Comparison of ENCODE assay signal across 14 cellular contexts in genomic region chr9:17588395-17588794, GRCh38. TPM values are rescaled to one million over a fixed set of nuclear protein-coding genes. Genes with fewer than 3 reads are reported as not detected.
DNase-seq lines count a peak whose midpoint lies in the region; ATAC-seq, FAIRE-seq and TF ChIP-seq lines count a peak whose summit lies in the region.
"Had no signal": no experiment of that assay in that cellular context is flagged by ENCODE, and none has a peak within 500 bp of the region (broad histone marks: within the 10 kb centered on the region; RNA-seq: fewer than 3 reads in every experiment).

No MANE protein-coding gene starts in this region.

- DNase-seq in GM23338 (ENCODE audit: low spot score): peak; percentile 18
- DNase-seq in NCI-H446 treated with DMSO at 0.1 percent for 48 hours (lab: John Stamatoyannopoulos, UW): peak; percentile 65
- DNase-seq in WTC11 (ENCODE audit: low spot score): no peak
- peak; percentile 34 for DNase-seq in esophagus muscularis mucosa (ENCODE audit: extremely low spot score)
- no peak for DNase-seq in pancreas
- DNase-seq in NCI-H2029 (lab: John Stamatoyannopoulos, UW): no peak
- DNase-seq in NCI-H2081 (lab: John Stamatoyannopoulos, UW): no peak
- DNase-seq: BE2C; CD4-positive, alpha-beta memory T cell; GOT3; H9 had no signal

- H3K36me3 ChIP-seq in GM23338 (ENCODE audit: insufficient read depth) (no peaks in the 10 kb centered on the region), esophagus muscularis mucosa (no peaks in the 10 kb centered on the region), pancreas (no peaks in the 10 kb centered on the region)
- H3K36me3 ChIP-seq: BE2C had no signal

- CTCF ChIA-PET in WTC11 (lab: Charles Lee): interaction anchor here (0.6 kb wide), 1 partner anchor 1933 kb away, joined by 4 read pairs; no protein-coding TSS in a partner anchor

- TF ChIP-seq CTCF in GM23338 (conservative IDR thresholded peaks at IDR 0.05; ENCODE audit: low read depth in 2 of 2): no peak
- no peak for TF ChIP-seq CTCF in WTC11 (IDR thresholded peaks at IDR 0.05)
- TF ChIP-seq CTCF in esophagus muscularis mucosa (IDR thresholded peaks at IDR 0.05): no peak
- TF ChIP-seq CTCF in pancreas (IDR thresholded peaks at IDR 0.05): no peak

- H3K79me2 ChIP-seq in GM23338 (replicated peaks; ENCODE audit: insufficient read depth): peaks cover 6% of the 10 kb centered on the region

- ATAC-seq in GM23338: peak; percentile 62; the same call in 2 of the 3 replicates
- peak; percentile 67 for ATAC-seq in WTC11
- ATAC-seq in pancreas: no peak
- ATAC-seq: A549 had no signal

- no peaks in the 10 kb centered on the region for H3K9me2 ChIP-seq in GM23338 (ENCODE audit: insufficient read depth)

- H3K9me3 Mint-ChIP-seq in GM23338: no peaks in the 10 kb centered on the region
- H3K9me3 Mint-ChIP-seq in WTC11: no peaks in the 10 kb centered on the region
- H3K9me3 Mint-ChIP-seq: H9 had no signal

- TF ChIP-seq EP300 in esophagus muscularis mucosa (IDR thresholded peaks at IDR 0.05): no peak

- H3K4me3 Mint-ChIP-seq in GM23338 (no peak overlapping the region), WTC11 (no peak overlapping the region)
- H3K4me3 Mint-ChIP-seq: CD4-positive, alpha-beta memory T cell; H9 had no signal

- 95% methylated on average over 1 of the region's 1 CpG for whole genome bisulfite sequencing in esophagus muscularis mucosa
- 58 to 69% methylated on average over 1 of the region's 1 CpG for WGBS in pancreas, 2 donors

- H3K4me1 Mint-ChIP-seq in GM23338: peaks cover 16% of the 10 kb centered on the region; the same call in 2 of the 3 replicates
- peaks cover 20% of the 10 kb centered on the region for H3K4me1 Mint-ChIP-seq in WTC11
- H3K4me1 Mint-ChIP-seq: CD4-positive, alpha-beta memory T cell had no signal

- no peaks in the 10 kb centered on the region; the same call in 1 of the 2 replicates for H4K20me1 ChIP-seq in GM23338 (replicated peaks; ENCODE audit: insufficient read depth)

- intact Hi-C loops in esophagus muscularis mucosa (cut with DNase I) (no loop called here), pancreas (cut with DNase I) (no loop called here)

- H3K4me2 ChIP-seq in GM23338: no peak overlapping the region
- H3K4me2 ChIP-seq: A549 had no signal

- no peaks in the 10 kb centered on the region for H3K36me3 Mint-ChIP-seq in GM23338 (ENCODE audit: low read depth)
- no peaks in the 10 kb centered on the region for H3K36me3 Mint-ChIP-seq in WTC11
- H3K36me3 Mint-ChIP-seq: CD4-positive, alpha-beta memory T cell had no signal

- H3K27me3 ChIP-seq in GM23338 (ENCODE audit: insufficient read depth): no peaks in the 10 kb centered on the region
- H3K27me3 ChIP-seq in esophagus muscularis mucosa: no peaks in the 10 kb centered on the region
- H3K27me3 ChIP-seq in pancreas: no peaks in the 10 kb centered on the region
- H3K27me3 ChIP-seq: BE2C had no signal

- H3K27ac ChIP-seq in GM23338 (ENCODE audit: low read depth) (no peak overlapping the region), esophagus muscularis mucosa (replicated peaks in 1 of 4) (no peak overlapping the region), pancreas (no peak overlapping the region)
- H3K27ac ChIP-seq: A549, C4-2B had no signal

- POLR2A ChIA-PET in WTC11 (lab: Charles Lee): no interaction called here

- no peak overlapping the region for H3K4me3 ChIP-seq in GM23338
- H3K4me3 ChIP-seq in esophagus muscularis mucosa: no peak overlapping the region
- no peak overlapping the region for H3K4me3 ChIP-seq in pancreas
- H3K4me3 ChIP-seq: A549 had no signal

- FAIRE-seq in pancreas (lab: Jason Lieb, UNC): no peak
- FAIRE-seq: A549, GM18507 had no signal

- H3F3A ChIP-seq in GM23338 (replicated peaks; ENCODE audit: low read depth): no peaks in the 10 kb centered on the region

- H3K9me3 ChIP-seq in esophagus muscularis mucosa: no peaks in the 10 kb centered on the region
- H3K9me3 ChIP-seq in pancreas: no peaks in the 10 kb centered on the region
- H3K9me3 ChIP-seq: A549, BE2C had no signal

- H3K4me1 ChIP-seq in GM23338 (ENCODE audit: insufficient read depth): 0 out of 2 replicates have a peak, but pooled peaks cover 12% of the 10 kb centered on the region
- no peaks in the 10 kb centered on the region for H3K4me1 ChIP-seq in esophagus muscularis mucosa
- H3K4me1 ChIP-seq in pancreas: no peaks in the 10 kb centered on the region
- H3K4me1 ChIP-seq: A549, BE2C had no signal

- no peak for TF ChIP-seq POLR2A in esophagus muscularis mucosa (IDR thresholded peaks at IDR 0.05; ENCODE audit: low read depth)

- no peak overlapping the region for H3K27ac Mint-ChIP-seq in GM23338
- no peak overlapping the region for H3K27ac Mint-ChIP-seq in WTC11
- H3K27ac Mint-ChIP-seq: CD4-positive, alpha-beta memory T cell; H9 had no signal

- H3K27me3 Mint-ChIP-seq in GM23338 (ENCODE audit: insufficient read depth, low read depth, poor library complexity) (peaks cover 2% of the 10 kb centered on the region), WTC11 (ENCODE audit: low read depth) (no peaks in the 10 kb centered on the region)
- H3K27me3 Mint-ChIP-seq: CD4-positive, alpha-beta memory T cell had no signal

- no peak overlapping the region for H2AFZ ChIP-seq in GM23338

TF ChIP-seq in GM23338, 12 proteins besides CTCF, POLR2A, EP300 and RAD21 (continues in another document):
- TF ChIP-seq NANOG (IDR thresholded peaks at IDR 0.05; ENCODE audit: borderline replicate concordance) (no peak), EZH2phosphoT487 (IDR thresholded peaks at IDR 0.05; ENCODE audit: unreplicated experiment) (no peak)

TF ChIP-seq in WTC11, 78 proteins besides CTCF, POLR2A, EP300 and RAD21 (continues in another document):
- TF ChIP-seq HMGA2 (CRISPR knock-in tag; IDR thresholded peaks at IDR 0.05) (no peak), CDX4 (CRISPR knock-in tag; IDR thresholded peaks at IDR 0.05; ENCODE audit: borderline replicate concordance) (no peak), RORB (CRISPR knock-in tag; IDR thresholded peaks at IDR 0.05) (no peak), GTF2I (CRISPR knock-in tag; conservative IDR thresholded peaks at IDR 0.05) (no peak), RELA (CRISPR knock-in tag; IDR thresholded peaks at IDR 0.05; ENCODE audit: borderline replicate concordance) (no peak), E2F5 (CRISPR knock-in tag; IDR thresholded peaks at IDR 0.05) (no peak), NFATC4 (CRISPR knock-in tag; IDR thresholded peaks at IDR 0.05) (no peak), FOXK1 (CRISPR knock-in tag; IDR thresholded peaks at IDR 0.05) (no peak), MXD4 (CRISPR knock-in tag; IDR thresholded peaks at IDR 0.05; ENCODE audit: borderline replicate concordance) (no peak), ZNF138 (CRISPR knock-in tag; conservative IDR thresholded peaks at IDR 0.05) (no peak)
- TF ChIP-seq, protein P1, sequence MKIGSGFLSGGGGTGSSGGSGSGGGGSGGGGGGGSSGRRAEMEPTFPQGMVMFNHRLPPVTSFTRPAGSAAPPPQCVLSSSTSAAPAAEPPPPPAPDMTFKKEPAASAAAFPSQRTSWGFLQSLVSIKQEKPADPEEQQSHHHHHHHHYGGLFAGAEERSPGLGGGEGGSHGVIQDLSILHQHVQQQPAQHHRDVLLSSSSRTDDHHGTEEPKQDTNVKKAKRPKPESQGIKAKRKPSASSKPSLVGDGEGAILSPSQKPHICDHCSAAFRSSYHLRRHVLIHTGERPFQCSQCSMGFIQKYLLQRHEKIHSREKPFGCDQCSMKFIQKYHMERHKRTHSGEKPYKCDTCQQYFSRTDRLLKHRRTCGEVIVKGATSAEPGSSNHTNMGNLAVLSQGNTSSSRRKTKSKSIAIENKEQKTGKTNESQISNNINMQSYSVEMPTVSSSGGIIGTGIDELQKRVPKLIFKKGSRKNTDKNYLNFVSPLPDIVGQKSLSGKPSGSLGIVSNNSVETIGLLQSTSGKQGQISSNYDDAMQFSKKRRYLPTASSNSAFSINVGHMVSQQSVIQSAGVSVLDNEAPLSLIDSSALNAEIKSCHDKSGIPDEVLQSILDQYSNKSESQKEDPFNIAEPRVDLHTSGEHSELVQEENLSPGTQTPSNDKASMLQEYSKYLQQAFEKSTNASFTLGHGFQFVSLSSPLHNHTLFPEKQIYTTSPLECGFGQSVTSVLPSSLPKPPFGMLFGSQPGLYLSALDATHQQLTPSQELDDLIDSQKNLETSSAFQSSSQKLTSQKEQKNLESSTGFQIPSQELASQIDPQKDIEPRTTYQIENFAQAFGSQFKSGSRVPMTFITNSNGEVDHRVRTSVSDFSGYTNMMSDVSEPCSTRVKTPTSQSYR (CRISPR knock-in tag; IDR thresholded peaks at IDR 0.05): no peak
- TF ChIP-seq, protein P2, sequence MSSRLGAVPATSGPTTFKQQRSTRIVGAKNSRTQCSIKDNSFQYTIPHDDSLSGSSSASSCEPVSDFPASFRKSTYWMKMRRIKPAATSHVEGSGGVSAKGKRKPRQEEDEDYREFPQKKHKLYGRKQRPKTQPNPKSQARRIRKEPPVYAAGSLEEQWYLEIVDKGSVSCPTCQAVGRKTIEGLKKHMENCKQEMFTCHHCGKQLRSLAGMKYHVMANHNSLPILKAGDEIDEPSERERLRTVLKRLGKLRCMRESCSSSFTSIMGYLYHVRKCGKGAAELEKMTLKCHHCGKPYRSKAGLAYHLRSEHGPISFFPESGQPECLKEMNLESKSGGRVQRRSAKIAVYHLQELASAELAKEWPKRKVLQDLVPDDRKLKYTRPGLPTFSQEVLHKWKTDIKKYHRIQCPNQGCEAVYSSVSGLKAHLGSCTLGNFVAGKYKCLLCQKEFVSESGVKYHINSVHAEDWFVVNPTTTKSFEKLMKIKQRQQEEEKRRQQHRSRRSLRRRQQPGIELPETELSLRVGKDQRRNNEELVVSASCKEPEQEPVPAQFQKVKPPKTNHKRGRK (CRISPR knock-in tag; IDR thresholded peaks at IDR 0.05; ENCODE audit: borderline replicate concordance): no peak

RNA-seq across cellular contexts. Expression of gene SH3GL2, which starts 9.5 kb away (rescaled TPM):
- 7.0 and 8.6 TPM in 2 replicates for total RNA-seq in GM23338 (2014; rRNA removed; shearing (Covaris generic))
- polyA plus RNA-seq in GM23338 (2016; fragmentation: Nextera tagmentation; extraction: Ambion mirVana) (4.1 and 5.9 TPM in 2 replicates), pancreas (10 to 100 TPM in 1 of 2 donors, 1 to 10 TPM in 1; 2.6 to 17.3 TPM)
- total RNA-seq in WTC11 (2021) (4.2 to 6.5 TPM (median 5.8 TPM) in 3 replicates), esophagus muscularis mucosa (1 to 10 TPM; 3.3 to 6.7 (median 5.2) TPM), pancreas (1 to 10 TPM in 3 of 6 donors, under 1 TPM in 3; 0.47 to 2.6 (median 1.2) TPM)
- total RNA-seq: CD4-positive, alpha-beta memory T cell had no signal
- polyA plus RNA-seq: CD4-positive, alpha-beta memory T cell had no signal

Comparison
In these comparisons a context has a peak if more than half of its experiments do, and no peak if none do; other contexts are left out.
1. ATAC-seq: peak in GM23338 (single experiment) and WTC11 (single experiment); none in pancreas (0 of 4).
2. DNase-seq: peak in GM23338 (single experiment), NCI-H446 treated with DMSO at 0.1 percent for 48 hours (single experiment) and esophagus muscularis mucosa (single experiment); none in WTC11 (single experiment), pancreas (0 of 6), NCI-H2029 (single experiment) and NCI-H2081 (0 of 2).